In the genomic region with DNA sequence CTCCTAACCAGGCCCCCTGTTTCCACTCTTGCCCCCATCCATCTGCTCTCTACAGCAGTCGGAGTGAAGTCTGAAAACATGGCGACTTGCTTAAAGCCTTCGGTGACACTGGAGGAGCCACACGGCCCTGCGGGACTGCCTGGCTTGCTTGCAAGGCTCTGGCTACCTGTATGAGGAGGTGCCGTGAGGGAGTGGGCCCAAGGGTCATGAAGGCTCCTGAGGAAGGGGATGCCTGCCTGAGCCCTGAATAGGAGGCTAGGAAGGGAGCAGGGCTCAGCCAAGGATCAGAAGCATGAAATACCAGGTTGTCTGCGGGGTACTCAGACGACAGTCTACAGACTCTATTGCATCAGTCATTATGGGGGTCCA, we compare ENCODE assay signal across 14 cellular contexts.
DNase-seq lines count a peak whose midpoint lies in the region; ATAC-seq and TF ChIP-seq lines count a peak whose summit lies in the region.
"Had no signal": no experiment of that assay in that cellular context is flagged by ENCODE, and none has a peak within 500 bp of the region (broad histone marks: within the 10 kb centered on the region; RNA-seq: fewer than 3 reads in every experiment).

No MANE protein-coding gene starts in this region.

- H3K9me3 ChIP-seq in BLaER1: no peaks in the 10 kb centered on the region
- no peaks in the 10 kb centered on the region for H3K9me3 ChIP-seq in endodermal cell (ENCODE audit: control insufficient read depth, low read length)
- H3K9me3 ChIP-seq: MG63 had no signal

- peaks cover 8% of the 10 kb centered on the region for H3K36me3 Mint-ChIP-seq in endodermal cell (ENCODE audit: low read depth)
- no peaks in the 10 kb centered on the region for H3K36me3 Mint-ChIP-seq in activated T-helper 2 cell treated with anti-CD3 and anti-CD28 coated beads, Interferon-gamma antibody, Interleukin-2, Interleukin-4, amounts not matched to agents 10 μg/mL and 5 μg/mL and 100 μg/mL, durations not matched to agents 14 hours and 24 hours and 36 hours (ENCODE audit: low read depth)

- no peaks in the 10 kb centered on the region for H3K9me3 Mint-ChIP-seq in endodermal cell
- H3K9me3 Mint-ChIP-seq in activated T-helper 2 cell treated with anti-CD3 and anti-CD28 coated beads, Interferon-gamma antibody, Interleukin-2, Interleukin-4, amounts not matched to agents 10 μg/mL and 5 μg/mL and 100 μg/mL, durations not matched to agents 14 hours and 24 hours and 36 hours: no peaks in the 10 kb centered on the region
- H3K9me3 Mint-ChIP-seq: CD4-positive, alpha-beta T cell had no signal

- no peak overlapping the region for H3K27ac Mint-ChIP-seq in endodermal cell
- H3K27ac Mint-ChIP-seq in activated T-helper 2 cell treated with anti-CD3 and anti-CD28 coated beads, Interferon-gamma antibody, Interleukin-2, Interleukin-4, amounts not matched to agents 10 μg/mL and 5 μg/mL and 100 μg/mL, durations not matched to agents 14 hours and 24 hours and 36 hours: no peak overlapping the region
- H3K27ac Mint-ChIP-seq: CD4-positive, alpha-beta T cell had no signal

- H3K4me3 Mint-ChIP-seq in endodermal cell: no peak overlapping the region
- no peak overlapping the region for H3K4me3 Mint-ChIP-seq in activated T-helper 2 cell treated with anti-CD3 and anti-CD28 coated beads, Interferon-gamma antibody, Interleukin-2, Interleukin-4, amounts not matched to agents 10 μg/mL and 5 μg/mL and 100 μg/mL, durations not matched to agents 14 hours and 24 hours and 36 hours (ENCODE audit: low read depth)
- H3K4me3 Mint-ChIP-seq: CD4-positive, alpha-beta T cell had no signal

- H3K4me1 Mint-ChIP-seq in endodermal cell: peaks cover 13% of the 10 kb centered on the region
- no peaks in the 10 kb centered on the region for H3K4me1 Mint-ChIP-seq in activated T-helper 2 cell treated with anti-CD3 and anti-CD28 coated beads, Interferon-gamma antibody, Interleukin-2, Interleukin-4, amounts not matched to agents 10 μg/mL and 5 μg/mL and 100 μg/mL, durations not matched to agents 14 hours and 24 hours and 36 hours (ENCODE audit: low read depth)

- no peaks in the 10 kb centered on the region for H3K27me3 Mint-ChIP-seq in endodermal cell (ENCODE audit: insufficient read depth)
- no peaks in the 10 kb centered on the region for H3K27me3 Mint-ChIP-seq in activated T-helper 2 cell treated with anti-CD3 and anti-CD28 coated beads, Interferon-gamma antibody, Interleukin-2, Interleukin-4, amounts not matched to agents 10 μg/mL and 5 μg/mL and 100 μg/mL, durations not matched to agents 14 hours and 24 hours and 36 hours (ENCODE audit: low read depth)
- H3K27me3 Mint-ChIP-seq: CD4-positive, alpha-beta T cell had no signal

- H3K36me3 ChIP-seq in BLaER1 (no peaks in the 10 kb centered on the region), H7 (replicated peaks; ENCODE audit: control insufficient read depth, insufficient read depth, low read length) (no peaks in the 10 kb centered on the region), endodermal cell (ENCODE audit: control insufficient read depth, insufficient read depth, low read length) (no peaks in the 10 kb centered on the region)
- H3K36me3 ChIP-seq: MG63 had no signal

- no peaks in the 10 kb centered on the region for H4K20me1 ChIP-seq in BLaER1

- ATAC-seq in HG03108 (IDR thresholded peaks at IDR 0.05; ENCODE audit: unreplicated experiment) (no peak), omental fat pad (ENCODE audit: low FRiP score) (no peak), GM18511 (IDR thresholded peaks at IDR 0.05; ENCODE audit: unreplicated experiment) (no peak)

- H3K4me1 ChIP-seq in BLaER1 (peaks cover 53% of the 10 kb centered on the region), endodermal cell (ENCODE audit: control insufficient read depth, insufficient read depth, low read length) (no peaks in the 10 kb centered on the region)

- H3K4me3 ChIP-seq in BLaER1: no peak overlapping the region
- H3K4me3 ChIP-seq in H7 (ENCODE audit: insufficient read depth, low read depth, low read length): no peak overlapping the region
- H3K4me3 ChIP-seq in endodermal cell (ENCODE audit: low read length): no peak overlapping the region
- H3K4me3 ChIP-seq: GM12878, MG63 had no signal

- TF ChIP-seq CTCF in endodermal cell (conservative IDR thresholded peaks at IDR 0.05) (no peak), omental fat pad (IDR thresholded peaks at IDR 0.05) (no peak)

- no peaks in the 10 kb centered on the region for H3K27me3 ChIP-seq in BLaER1
- H3K27me3 ChIP-seq in H7 (ENCODE audit: control insufficient read depth, insufficient read depth, low read length): no peaks in the 10 kb centered on the region
- no peaks in the 10 kb centered on the region for H3K27me3 ChIP-seq in endodermal cell (ENCODE audit: control insufficient read depth, insufficient read depth, low read length, poor library complexity, severe bottlenecking)
- H3K27me3 ChIP-seq: MG63 had no signal

- H3K27ac ChIP-seq in BLaER1: no peak overlapping the region
- no peak overlapping the region for H3K27ac ChIP-seq in endodermal cell (ENCODE audit: low read depth, low read length)

- intact Hi-C loops in posterior vena cava (cut with DNase I): loop anchor here (5.0 kb wide), 1 partner anchor 170 kb away; no protein-coding TSS in a partner anchor
- intact Hi-C loops in activated T-helper 2 cell treated with anti-CD3 and anti-CD28 coated beads, Interferon-gamma antibody, Interleukin-2, Interleukin-4, amounts not matched to agents 10 μg/mL and 5 μg/mL and 100 μg/mL, durations not matched to agents 14 hours and 24 hours and 36 hours (cut with micrococcal nuclease): loop anchor here (1.0 to 5.0 kb wide), 3 partner anchors 80 to 185 kb away; a partner anchor contains a TSS

- 90 to 92% methylated on average over 7 to 8 of the region's 8 CpGs for WGBS in endodermal cell (ENCODE audit: insufficient coverage in 1 of 2, insufficient read length in 1 of 2), 2 experiments

- peak overlapping the region; percentile 45 for H3K4me2 ChIP-seq in BLaER1

- no peak overlapping the region for H3K9ac ChIP-seq in BLaER1
- no peak overlapping the region for H3K9ac ChIP-seq in endodermal cell (ENCODE audit: extremely low read depth, low read length, poor library complexity, severe bottlenecking)

- DNase-seq in H7 (peak; percentile 34), endodermal cell (peak; percentile 48), posterior vena cava (ENCODE audit: low spot score) (peak; percentile 62), omental fat pad (ENCODE audit: low spot score) (no peak)
- DNase-seq in activated T-helper 2 cell treated with anti-CD3 and anti-CD28 coated beads, Interferon-gamma antibody, Interleukin-2, Interleukin-4, amounts not matched to agents 10 μg/mL and 5 μg/mL and 100 μg/mL, durations not matched to agents 14 hours and 24 hours and 36 hours (ENCODE audit: low spot score): no peak
- DNase-seq: MG63, NCI-H187, NCI-H774, Right ventricle myocardium superior had no signal

Comparison
In these comparisons a context has a peak if more than half of its experiments do, and no peak if none do; other contexts are left out.
1. DNase-seq: peak in H7 (single experiment), endodermal cell (single experiment) and posterior vena cava (single experiment); none in omental fat pad (single experiment) and activated T-helper 2 cell treated with anti-CD3 and anti-CD28 coated beads, Interferon-gamma antibody, Interleukin-2, Interleukin-4, amounts not matched to agents 10 μg/mL and 5 μg/mL and 100 μg/mL, durations not matched to agents 14 hours and 24 hours and 36 hours (single experiment).